Comparison of ENCODE assay signal across 17 cellular contexts in genomic region chr6:31010393-31011060, GRCh38. TPM values are rescaled to one million over a fixed set of nuclear protein-coding genes. Genes with fewer than 3 reads are reported as not detected.
DNase-seq lines count a peak whose midpoint lies in the region; FAIRE-seq and TF ChIP-seq lines count a peak whose summit lies in the region.
"Had no signal": no experiment of that assay in that cellular context is flagged by ENCODE, and none has a peak within 500 bp of the region (broad histone marks: within the 10 kb centered on the region; RNA-seq: fewer than 3 reads in every experiment).

Gene MUC22, plus strand, starts transcription at chr6:31010474. Its CDS starts 233 bp downstream, at chr6:31010707.

- DNase-seq in AG04449 (ENCODE audit: low read depth, low spot score) (peak; percentile 24), GM04503 (ENCODE audit: low read depth) (peak; percentile 9), astrocyte of the cerebellum (ENCODE audit: low read depth) (peak; percentile 11), mesenteric fat pad (ENCODE audit: low spot score) (peak; percentile 5), NOMO-1 treated with DMSO at 0.1 percent for 48 hours (lab: John Stamatoyannopoulos, UW; ENCODE audit: unreplicated experiment) (no peak), RKO (ENCODE audit: low spot score) (no peak), OCI-LY7 (ENCODE audit: low spot score) (no peak), D721Med (ENCODE audit: insufficient read length, low spot score) (no peak)
- DNase-seq: Calu3, caudate nucleus, NCI-H1048, NCI-H69, pancreas had no signal

- CTCF ChIA-PET in AG04449 (lab: Yijun Ruan, JAX): interaction anchor here (1.1 kb wide), 1 partner anchor 69 kb away, joined by 3 read pairs; no protein-coding TSS in a partner anchor
- CTCF ChIA-PET in OCI-LY7 (lab: Charles Lee; ENCODE audit: unreplicated experiment): interaction anchor here (0.6 kb wide), 1 partner anchor 334 kb away, joined by 3 read pairs; no protein-coding TSS in a partner anchor

- no peak within 1 kb of the TSS for H2AFZ ChIP-seq in OCI-LY7 (ENCODE audit: low read length)

- no peak for TF ChIP-seq CTCF in AG04449 (IDR thresholded peaks at IDR 0.05; ENCODE audit: insufficient read depth, low read length, missing control alignments)
- no peak for TF ChIP-seq CTCF in astrocyte of the cerebellum (IDR thresholded peaks at IDR 0.05; ENCODE audit: low read depth, low read length, missing control alignments)
- TF ChIP-seq CTCF in OCI-LY7 (conservative IDR thresholded peaks at IDR 0.05; ENCODE audit: low read length): no peak
- TF ChIP-seq CTCF in D721Med (IDR thresholded peaks at IDR 0.05; ENCODE audit: insufficient read depth, missing control alignments): no peak

- POLR2A ChIA-PET in AG04449 (lab: Yijun Ruan, JAX): no interaction called here
- POLR2A ChIA-PET in OCI-LY7 (lab: Charles Lee): no interaction called here

- intact Hi-C loops in OCI-LY7 (cut with micrococcal nuclease; ENCODE audit: unreplicated experiment): no loop called here

- no peak within 1 kb of the TSS for H3K27ac ChIP-seq in OCI-LY7 (ENCODE audit: low read depth, low read length, poor library complexity, severe bottlenecking)
- H3K27ac ChIP-seq: HL-60, pancreas, thoracic aorta had no signal

- H3K9me3 ChIP-seq in OCI-LY7 (ENCODE audit: low read length): peaks cover 5% of the 10 kb centered on the region; the same call in 1 of the 2 replicates
- H3K9me3 ChIP-seq: pancreas had no signal

- H3K36me3 ChIP-seq in OCI-LY7 (ENCODE audit: insufficient read depth, low read length): no peaks in the 10 kb centered on the region
- H3K36me3 ChIP-seq: pancreas, thoracic aorta had no signal

- no peaks in the 10 kb centered on the region for H3K4me1 ChIP-seq in OCI-LY7 (ENCODE audit: insufficient read depth, low read length, poor library complexity, severe bottlenecking)
- H3K4me1 ChIP-seq: pancreas had no signal

- H3K4me3 ChIP-seq in AG04449 (ENCODE audit: low read depth, low read length) (no peak within 1 kb of the TSS), astrocyte of the cerebellum (ENCODE audit: low read depth, low read length) (no peak within 1 kb of the TSS), OCI-LY7 (ENCODE audit: low read depth, low read length, poor library complexity, severe bottlenecking) (no peak within 1 kb of the TSS)
- H3K4me3 ChIP-seq: pancreas, thoracic aorta had no signal

- no TSS peak for BruUV-seq in OCI-LY7 (replicated peaks; lab: Mats Ljungman, UMichigan)

- H4K20me1 ChIP-seq in OCI-LY7 (ENCODE audit: insufficient read depth, low read length): no peaks in the 10 kb centered on the region

- in situ Hi-C loops in astrocyte of the cerebellum (cut with HindIII; ENCODE audit: low sequenced_read_pairs): no loop called here

- FAIRE-seq in D721Med (lab: Jason Lieb, UNC): no peak
- FAIRE-seq: pancreas had no signal

- no peak within 1 kb of the TSS for H3K4me2 ChIP-seq in OCI-LY7 (ENCODE audit: low read length)

- no peaks in the 10 kb centered on the region for H3K9me2 ChIP-seq in OCI-LY7 (ENCODE audit: insufficient read depth, low read length)

- no peaks in the 10 kb centered on the region for H3K79me2 ChIP-seq in OCI-LY7 (ENCODE audit: insufficient read depth, low read depth, low read length)

RNA-seq across cellular contexts. Expression of gene MUC22, which starts in this region (rescaled TPM):
- total RNA-seq in mesenteric fat pad (not detected), OCI-LY7 (2022) (not detected in 2 replicates)
- total RNA-seq in OCI-LY7 (2014; rRNA removed; shearing (Covaris generic)): not detected in 2 replicates
- total RNA-seq: Calu3, fibroblast of villous mesenchyme, left lobe of liver, pancreas, thoracic aorta had no signal

Comparison
In these comparisons a context has a peak if more than half of its experiments do, and no peak if none do; other contexts are left out.
1. Peak in DNase-seq in mesenteric fat pad; RNA of the gene not detected or under 1 TPM.
2. DNase-seq: peak in AG04449 (single experiment), GM04503 (single experiment) and astrocyte of the cerebellum (single experiment); none in NOMO-1 treated with DMSO at 0.1 percent for 48 hours (single experiment), RKO (single experiment), OCI-LY7 (single experiment) and D721Med (single experiment).